1 cellular context compared by ENCODE assay signal in genomic region chr1:27993241-27993640, GRCh38.
TF ChIP-seq lines count a peak whose summit lies in the region.

No MANE protein-coding gene starts in this region.

TF ChIP-seq in GM23338, 12 proteins besides CTCF, POLR2A, EP300 and RAD21 (continued from another document):
- TF ChIP-seq ETS1 (IDR thresholded peaks at IDR 0.05) (no peak), REST (IDR thresholded peaks at IDR 0.05; ENCODE audit: unreplicated experiment) (no peak), JUNB (IDR thresholded peaks at IDR 0.05; ENCODE audit: unreplicated experiment) (no peak), ZNF462 (CRISPR knock-in tag; IDR thresholded peaks at IDR 0.05) (no peak), EZH2 (IDR thresholded peaks at IDR 0.05; ENCODE audit: low read depth, unreplicated experiment) (no peak), CREB1 (CRISPR knock-in tag; IDR thresholded peaks at IDR 0.05; ENCODE audit: low read depth) (no peak)
